Comparison of ENCODE assay signal across 12 cellular contexts in the genomic region with DNA sequence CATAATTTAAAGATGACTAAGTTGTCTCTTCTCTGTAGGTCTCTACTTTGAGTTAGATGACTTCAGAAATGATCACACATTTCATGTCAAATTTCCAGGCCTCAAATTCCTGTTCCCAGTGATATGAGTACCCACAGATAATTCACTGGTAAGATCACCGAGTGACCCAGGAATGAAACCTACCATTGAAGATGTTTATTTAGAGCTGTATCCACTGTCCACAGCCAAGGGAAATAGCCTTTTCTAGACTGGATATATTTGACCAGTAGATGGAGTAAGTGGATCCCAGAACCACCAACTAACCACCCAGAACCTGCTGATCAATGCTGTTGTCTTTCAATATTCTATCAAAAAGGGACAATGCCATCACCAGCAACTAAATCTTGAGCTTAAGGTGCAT.
A peak's percentile ranks its signal among the peaks of the same experiment; 100 is the strongest.
DNase-seq lines count a peak whose midpoint lies in the region; ATAC-seq and TF ChIP-seq lines count a peak whose summit lies in the region.
"Had no signal": no experiment of that assay in that cellular context is flagged by ENCODE, and none has a peak within 500 bp of the region (broad histone marks: within the 10 kb centered on the region; RNA-seq: fewer than 3 reads in every experiment).

No MANE protein-coding gene starts in this region.

- H3K4me1 ChIP-seq in adipocyte (ENCODE audit: control insufficient read depth, insufficient read depth, low read length): peaks cover 12% of the 10 kb centered on the region

- H3K9ac ChIP-seq in adipocyte (ENCODE audit: low read length): no peak overlapping the region

- ATAC-seq in stimulated activated naive CD8-positive, alpha-beta T cell treated with anti-CD3 and anti-CD28 coated beads, Interleukin-15, Interleukin-2, amounts not matched to agents 100 U/mL and 50 U/mL, for 24 hours: no peak
- ATAC-seq in GM21515 (IDR thresholded peaks at IDR 0.05; ENCODE audit: unreplicated experiment): no peak

- no peak overlapping the region for H3K4me3 ChIP-seq in adipocyte (ENCODE audit: low read length)
- H3K4me3 ChIP-seq: lung had no signal

- TF ChIP-seq CTCF in 22Rv1 (IDR thresholded peaks at IDR 0.05): peak; percentile 19; the same call in 1 of the 2 replicates

- H3K27ac ChIP-seq in 22Rv1: no peak overlapping the region

- H3K27me3 ChIP-seq in adipocyte (replicated peaks; ENCODE audit: control insufficient read depth, insufficient read depth, low read length): no peaks in the 10 kb centered on the region

- peak; percentile 58 for DNase-seq in HS-27A (ENCODE audit: low read depth)
- DNase-seq in adipocyte (ENCODE audit: low read depth): peak; percentile 54
- DNase-seq in iPS-NIHi7 (ENCODE audit: extremely low spot score): peak; percentile 19
- DNase-seq in stimulated activated CD4-positive, alpha-beta T cell treated with anti-CD3 and anti-CD28 coated beads, Interleukin-4, amount 100 ng/mL, for 24 hours: no peak
- DNase-seq in stimulated activated naive CD8-positive, alpha-beta T cell treated with anti-CD3 and anti-CD28 coated beads, Interleukin-15, Interleukin-2, amounts not matched to agents 100 U/mL and 50 U/mL, for 24 hours: no peak
- DNase-seq in NCI-H774 (lab: John Stamatoyannopoulos, UW): no peak
- DNase-seq: CD4-positive, CD25-positive, alpha-beta regulatory T cell; NCI-H2171; stimulated activated CD8-positive, alpha-beta memory T cell treated with anti-CD3 and anti-CD28 coated beads, Interleukin-4, amount 100 ng/mL, for 48 hours had no signal

- H3K9me3 ChIP-seq in adipocyte (ENCODE audit: control insufficient read depth, low read length): no peaks in the 10 kb centered on the region

- H3K36me3 ChIP-seq in adipocyte (ENCODE audit: control insufficient read depth, insufficient read depth, low read length, severe bottlenecking): no peaks in the 10 kb centered on the region

Comparison
In these comparisons a context has a peak if more than half of its experiments do, and no peak if none do; other contexts are left out.
1. DNase-seq: peak in HS-27A (single experiment), adipocyte (single experiment) and iPS-NIHi7 (single experiment); none in stimulated activated CD4-positive, alpha-beta T cell treated with anti-CD3 and anti-CD28 coated beads, Interleukin-4, amount 100 ng/mL, for 24 hours (single experiment), stimulated activated naive CD8-positive, alpha-beta T cell treated with anti-CD3 and anti-CD28 coated beads, Interleukin-15, Interleukin-2, amounts not matched to agents 100 U/mL and 50 U/mL, for 24 hours (single experiment) and NCI-H774 (single experiment).